14 cellular contexts compared by ENCODE assay signal in the genomic region with DNA sequence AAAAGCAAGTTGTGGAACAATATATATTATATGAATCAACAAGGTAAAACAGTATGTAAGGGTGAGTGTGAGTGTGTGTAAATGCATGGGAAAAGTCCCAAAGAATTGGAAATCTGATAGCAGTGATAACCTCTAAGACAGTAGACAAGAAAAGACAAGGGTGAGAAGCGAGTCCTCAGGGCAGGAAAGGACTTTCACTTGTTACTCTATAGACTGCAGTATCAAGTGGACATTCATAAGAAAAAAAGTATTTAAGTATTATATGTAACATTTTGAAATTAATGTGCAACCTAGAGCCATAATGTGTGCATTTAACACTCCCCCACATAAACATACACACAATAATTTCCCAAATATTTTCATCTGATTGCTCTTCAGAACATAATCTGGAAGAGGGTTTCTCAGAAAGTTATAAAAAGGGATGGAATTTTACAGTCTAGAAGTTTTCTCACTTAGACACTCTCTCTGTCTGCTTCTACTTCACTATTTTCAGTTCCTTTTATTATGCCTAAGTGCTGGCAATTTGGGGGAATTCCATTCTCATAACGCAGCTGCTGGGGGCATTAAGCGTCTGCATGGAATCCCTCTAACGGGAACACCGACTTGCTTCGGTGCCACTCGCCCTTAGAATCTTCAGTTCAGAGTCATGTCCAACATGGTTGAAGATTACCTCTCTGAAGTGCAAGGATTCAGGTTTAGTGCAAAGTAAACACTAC.
DNase-seq lines count a peak whose midpoint lies in the region; ATAC-seq lines count a peak whose summit lies in the region.
"Had no signal": no experiment of that assay in that cellular context is flagged by ENCODE, and none has a peak within 500 bp of the region (broad histone marks: within the 10 kb centered on the region; RNA-seq: fewer than 3 reads in every experiment).

No MANE protein-coding gene starts in this region.

- ATAC-seq in GM18511 (IDR thresholded peaks at IDR 0.05; ENCODE audit: unreplicated experiment), result peak; percentile 89
- ATAC-seq in GM21717 (IDR thresholded peaks at IDR 0.05; ENCODE audit: unreplicated experiment), result peak; percentile 78
- ATAC-seq in HG03432 (IDR thresholded peaks at IDR 0.05; ENCODE audit: unreplicated experiment), result peak; percentile 88
- ATAC-seq in stimulated activated memory B cell treated with anti-CD40 and anti-IgM and Interleukin-4, amounts not matched to agents 10 μg/mL and 1 μg/mL and 100 μg/mL, for 72 hours, result peak; percentile 89
- ATAC-seq: CD8-positive, alpha-beta T cell; effector memory CD8-positive, alpha-beta T cell; foreskin keratinocyte had no signal

- peaks cover 21% of the 10 kb centered on the region for H3K4me1 Mint-ChIP-seq in stimulated activated memory B cell treated with anti-CD40 and anti-IgM and Interleukin-4, amounts not matched to agents 10 μg/mL and 1 μg/mL and 100 μg/mL, for 72 hours
- H3K4me1 Mint-ChIP-seq: immature natural killer cell had no signal

- no peaks in the 10 kb centered on the region for H3K27me3 Mint-ChIP-seq in stimulated activated memory B cell treated with anti-CD40 and anti-IgM and Interleukin-4, amounts not matched to agents 10 μg/mL and 1 μg/mL and 100 μg/mL, for 72 hours

- H3K9me3 Mint-ChIP-seq in stimulated activated memory B cell treated with anti-CD40 and anti-IgM and Interleukin-4, amounts not matched to agents 10 μg/mL and 1 μg/mL and 100 μg/mL, for 72 hours, result no peaks in the 10 kb centered on the region
- H3K9me3 Mint-ChIP-seq: CD8-positive, alpha-beta T cell; effector memory CD8-positive, alpha-beta T cell had no signal

- no peak for DNase-seq in head of caudate nucleus
- no peak for DNase-seq in GM19240 (ENCODE audit: insufficient read length, low spot score)
- DNase-seq in kidney glomerular epithelial cell (lab: John Stamatoyannopoulos, UW), result no peak
- DNase-seq: CD8-positive, alpha-beta T cell; effector memory CD8-positive, alpha-beta T cell; foreskin keratinocyte; immature natural killer cell; NCI-H1048; posterior cingulate gyrus; stimulated activated CD4-positive, alpha-beta T cell treated with anti-CD3 and anti-CD28 coated beads, Interleukin-15, amount 100 ng/mL, for 24 hours had no signal

- intact Hi-C loops in head of caudate nucleus (cut with DNase I), result no loop called here

- no peaks in the 10 kb centered on the region for H3K36me3 Mint-ChIP-seq in stimulated activated memory B cell treated with anti-CD40 and anti-IgM and Interleukin-4, amounts not matched to agents 10 μg/mL and 1 μg/mL and 100 μg/mL, for 72 hours
- H3K36me3 Mint-ChIP-seq: CD8-positive, alpha-beta T cell; immature natural killer cell had no signal

- H3K27ac Mint-ChIP-seq in stimulated activated memory B cell treated with anti-CD40 and anti-IgM and Interleukin-4, amounts not matched to agents 10 μg/mL and 1 μg/mL and 100 μg/mL, for 72 hours, result peak overlapping the region; percentile 20
- H3K27ac Mint-ChIP-seq: CD8-positive, alpha-beta T cell; effector memory CD8-positive, alpha-beta T cell; immature natural killer cell had no signal

- H3K4me3 Mint-ChIP-seq in stimulated activated memory B cell treated with anti-CD40 and anti-IgM and Interleukin-4, amounts not matched to agents 10 μg/mL and 1 μg/mL and 100 μg/mL, for 72 hours, result no peak overlapping the region
- H3K4me3 Mint-ChIP-seq: CD8-positive, alpha-beta T cell; effector memory CD8-positive, alpha-beta T cell; immature natural killer cell had no signal
